ENCODE assay signal across 28 cellular contexts in genomic region chr1:168987330-168987729, GRCh38.
"Had no signal": no experiment of that assay in that cellular context is flagged by ENCODE, and none has a peak within 500 bp of the region (broad histone marks: within the 10 kb centered on the region; RNA-seq: fewer than 3 reads in every experiment).

No MANE protein-coding gene starts in this region.

- H3K27ac Mint-ChIP-seq: activated CD4-positive, alpha-beta T cell treated with anti-CD3 and anti-CD28 coated beads, Interleukin-2, amount 10 ng/mL, durations not matched to agents 24 days and 14 days; activated CD8-positive, alpha-beta T cell treated with anti-CD3 and anti-CD28 coated beads, Interleukin-2, amount 10 ng/mL, durations not matched to agents 7 days and 5 days; activated naive CD4-positive, alpha-beta T cell treated with anti-CD3 and anti-CD28 coated beads, Interleukin-2, amount 10 ng/mL, durations not matched to agents 7 days and 5 days; activated naive CD8-positive, alpha-beta T cell; activated naive CD8-positive, alpha-beta T cell treated with anti-CD3 and anti-CD28 coated beads, Interleukin-2, amount 50 U/mL, for 24 hours; brain; T-helper 1 cell treated with Interleukin-12 subunit alpha and Interleukin-12 subunit beta and Interleukin-4 antibody, amounts not matched to agents 30 μg/mL and 1 μg/mL, for 36 hours; T-helper 2 cell treated with Interferon-gamma antibody and Interleukin-4, amounts not matched to agents 5 μg/mL and 100 μg/mL, for 36 hours had no signal

- H3K4me3 Mint-ChIP-seq: activated CD4-positive, alpha-beta T cell treated with anti-CD3 and anti-CD28 coated beads, Interleukin-2, amount 10 ng/mL, durations not matched to agents 24 days and 14 days; activated CD8-positive, alpha-beta T cell treated with anti-CD3 and anti-CD28 coated beads, Interleukin-2, amount 10 ng/mL, durations not matched to agents 7 days and 5 days; activated naive CD4-positive, alpha-beta T cell treated with anti-CD3 and anti-CD28 coated beads, Interleukin-2, amount 10 ng/mL, durations not matched to agents 7 days and 5 days; activated naive CD8-positive, alpha-beta T cell; activated naive CD8-positive, alpha-beta T cell treated with anti-CD3 and anti-CD28 coated beads, Interleukin-2, amount 50 U/mL, for 24 hours; activated T-cell treated with anti-CD3 and anti-CD28 coated beads, Interleukin-2, amount 50 U/mL, for 4 hours; brain; T-helper 1 cell treated with Interleukin-12 subunit alpha and Interleukin-12 subunit beta and Interleukin-4 antibody, amounts not matched to agents 30 μg/mL and 1 μg/mL, for 36 hours; T-helper 2 cell treated with Interferon-gamma antibody and Interleukin-4, amounts not matched to agents 5 μg/mL and 100 μg/mL, for 36 hours had no signal

- H3K9me3 ChIP-seq: MG63, SJCRH30 had no signal

- H3K4me1 ChIP-seq: SJCRH30 had no signal

- ATAC-seq: activated CD8-positive, alpha-beta T cell treated with anti-CD3 and anti-CD28 coated beads, Interleukin-2, amount 10 ng/mL, durations not matched to agents 7 days and 5 days; activated naive CD8-positive, alpha-beta T cell treated with anti-CD3 and anti-CD28 coated beads, Interleukin-2, amount 50 U/mL, for 24 hours; activated T-cell treated with anti-CD3 and anti-CD28 coated beads, Interleukin-2, amount 50 U/mL, for 4 hours; Panc1 had no signal

- H3K36me3 ChIP-seq: MG63, SJCRH30 had no signal

- DNase-seq: activated CD4-positive, alpha-beta T cell treated with anti-CD3 and anti-CD28 coated beads, Interleukin-2, amount 10 ng/mL, durations not matched to agents 24 days and 14 days; activated CD4-positive, alpha-beta T cell treated with anti-CD3 and anti-CD28 coated beads, Interleukin-2, amount 50 U/mL, for 48 hours; activated CD8-positive, alpha-beta T cell treated with anti-CD3 and anti-CD28 coated beads, Interleukin-2, amount 10 ng/mL, durations not matched to agents 7 days and 5 days; activated effector memory CD4-positive, alpha-beta T cell treated with Interleukin-2 at 50 U/mL for 16 hours; activated naive CD4-positive, alpha-beta T cell treated with anti-CD3 and anti-CD28 coated beads, Interleukin-2, amount 10 ng/mL, durations not matched to agents 7 days and 5 days; activated naive CD8-positive, alpha-beta T cell treated with anti-CD3 and anti-CD28 coated beads, Interleukin-2, amount 50 U/mL, for 24 hours; activated T-cell treated with anti-CD3 and anti-CD28 coated beads for 4 hours; activated T-cell treated with anti-CD3 and anti-CD28 coated beads, Interleukin-2, amount 50 U/mL, for 4 hours; anterior cingulate cortex; caudate nucleus; cerebellar nuclear complex; MG63; NCI-H1048; NCI-H1105 treated with DMSO at 0.1 percent for 48 hours; NCI-H1436; NCI-H1694; NCI-H1930; NCI-H2081 treated with DMSO at 0.1 percent for 48 hours; NCI-H345; NCI-H524 treated with DMSO at 0.1 percent for 48 hours; SHP77; SJCRH30 had no signal

- H3K27me3 ChIP-seq: SJCRH30 had no signal

- H3K27ac ChIP-seq: SJCRH30, SK-N-MC had no signal

- H3K4me3 ChIP-seq: MG63, SJCRH30, SK-N-MC had no signal

- H3K9me3 Mint-ChIP-seq: activated naive CD4-positive, alpha-beta T cell treated with anti-CD3 and anti-CD28 coated beads, Interleukin-2, amount 10 ng/mL, durations not matched to agents 7 days and 5 days; activated naive CD8-positive, alpha-beta T cell treated with anti-CD3 and anti-CD28 coated beads, Interleukin-2, amount 50 U/mL, for 24 hours; activated T-cell treated with anti-CD3 and anti-CD28 coated beads, Interleukin-2, amount 50 U/mL, for 4 hours; T-helper 2 cell treated with Interferon-gamma antibody and Interleukin-4, amounts not matched to agents 5 μg/mL and 100 μg/mL, for 36 hours had no signal

- H3K36me3 Mint-ChIP-seq: activated naive CD4-positive, alpha-beta T cell treated with anti-CD3 and anti-CD28 coated beads, Interleukin-2, amount 10 ng/mL, durations not matched to agents 7 days and 5 days; activated naive CD8-positive, alpha-beta T cell; brain had no signal
